Comparison of ENCODE assay signal across 11 cellular contexts in genomic region chr9:115672477-115673316, GRCh38.
DNase-seq lines count a peak whose midpoint lies in the region; ATAC-seq, FAIRE-seq and TF ChIP-seq lines count a peak whose summit lies in the region.
"Had no signal": no experiment of that assay in that cellular context is flagged by ENCODE, and none has a peak within 500 bp of the region (broad histone marks: within the 10 kb centered on the region; RNA-seq: fewer than 3 reads in every experiment).

No MANE protein-coding gene starts in this region.

- H3K4me3 Mint-ChIP-seq in endodermal cell (no peak overlapping the region), nephron progenitor cell (no peak overlapping the region)
- H3K4me3 Mint-ChIP-seq in activated T-helper 1 cell treated with anti-CD3 and anti-CD28 coated beads, Interleukin-12 subunit alpha, Interleukin-12 subunit beta, Interleukin-2, Interleukin-4 antibody, amounts not matched to agents 30 ng/mL and 10 ng/mL and 1 ng/mL, durations not matched to agents 14 hours and 24 hours and 36 hours = no peak overlapping the region
- H3K4me3 Mint-ChIP-seq: activated CD4-positive, alpha-beta T cell treated with anti-CD3 and anti-CD28 coated beads, Interleukin-2, amount 10 ng/mL, durations not matched to agents 24 days and 14 days had no signal

- intact Hi-C loops in activated T-helper 1 cell treated with anti-CD3 and anti-CD28 coated beads, Interleukin-12 subunit alpha, Interleukin-12 subunit beta, Interleukin-2, Interleukin-4 antibody, amounts not matched to agents 30 ng/mL and 10 ng/mL and 1 ng/mL, durations not matched to agents 14 hours and 24 hours and 36 hours (cut with micrococcal nuclease) = no loop called here

- ATAC-seq in HG03139 (IDR thresholded peaks at IDR 0.05; ENCODE audit: unreplicated experiment) = no peak

- H3K4me3 ChIP-seq in AG10803 (ENCODE audit: low read length) = peak overlapping the region; percentile 3; the same call in 1 of the 2 replicates
- H3K4me3 ChIP-seq in endodermal cell (ENCODE audit: low read length) = no peak overlapping the region

- H3K4me1 Mint-ChIP-seq in endodermal cell (peaks cover 9% of the 10 kb centered on the region), nephron progenitor cell (peaks cover 24% of the 10 kb centered on the region)
- no peaks in the 10 kb centered on the region for H3K4me1 Mint-ChIP-seq in activated T-helper 1 cell treated with anti-CD3 and anti-CD28 coated beads, Interleukin-12 subunit alpha, Interleukin-12 subunit beta, Interleukin-2, Interleukin-4 antibody, amounts not matched to agents 30 ng/mL and 10 ng/mL and 1 ng/mL, durations not matched to agents 14 hours and 24 hours and 36 hours (ENCODE audit: low read depth)
- H3K4me1 Mint-ChIP-seq: activated CD4-positive, alpha-beta T cell treated with anti-CD3 and anti-CD28 coated beads, Interleukin-2, amount 10 ng/mL, durations not matched to agents 24 days and 14 days had no signal

- H3K36me3 Mint-ChIP-seq in endodermal cell (ENCODE audit: low read depth) = no peaks in the 10 kb centered on the region
- H3K36me3 Mint-ChIP-seq in nephron progenitor cell (ENCODE audit: low read depth) = no peaks in the 10 kb centered on the region
- no peaks in the 10 kb centered on the region for H3K36me3 Mint-ChIP-seq in activated T-helper 1 cell treated with anti-CD3 and anti-CD28 coated beads, Interleukin-12 subunit alpha, Interleukin-12 subunit beta, Interleukin-2, Interleukin-4 antibody, amounts not matched to agents 30 ng/mL and 10 ng/mL and 1 ng/mL, durations not matched to agents 14 hours and 24 hours and 36 hours (ENCODE audit: low read depth)

- TF ChIP-seq CTCF in AG10803 (conservative IDR thresholded peaks at IDR 0.05; ENCODE audit: low read length) = no peak
- TF ChIP-seq CTCF in endodermal cell (conservative IDR thresholded peaks at IDR 0.05) = no peak
- TF ChIP-seq CTCF in nephron progenitor cell (IDR thresholded peaks at IDR 0.05) = no peak

- WGBS in endodermal cell (ENCODE audit: insufficient coverage in 1 of 2, insufficient read length in 1 of 2), 2 experiments = 66 to 86% methylated on average over 4 to 7 of the region's 7 CpGs

- no peaks in the 10 kb centered on the region for H3K36me3 ChIP-seq in endodermal cell (ENCODE audit: control insufficient read depth, insufficient read depth, low read length)

- DNase-seq in AG10803 (ENCODE audit: low read depth) (peak; percentile 99), NCI-H69 (lab: John Stamatoyannopoulos, UW) (peak; percentile 9), endodermal cell (peak; percentile 54), nephron progenitor cell (peak; percentile 3), frontal cortex (ENCODE audit: low spot score in 2 of 2) (no peak), activated gamma-delta T cell treated with Interleukin-2 at 50 U/mL for 16 hours (no peak)
- DNase-seq in activated T-helper 1 cell treated with anti-CD3 and anti-CD28 coated beads, Interleukin-12 subunit alpha, Interleukin-12 subunit beta, Interleukin-2, Interleukin-4 antibody, amounts not matched to agents 30 ng/mL and 10 ng/mL and 1 ng/mL, durations not matched to agents 14 hours and 24 hours and 36 hours (ENCODE audit: low spot score) = no peak
- DNase-seq: activated CD4-positive, alpha-beta T cell treated with anti-CD3 and anti-CD28 coated beads, Interleukin-2, amount 10 ng/mL, durations not matched to agents 24 days and 14 days; DND-41 had no signal

- peak overlapping the region; percentile 84 for H3K27ac ChIP-seq in endodermal cell (ENCODE audit: low read depth, low read length)

- H3K9me3 ChIP-seq in endodermal cell (ENCODE audit: control insufficient read depth, low read length) = no peaks in the 10 kb centered on the region

- no peak for FAIRE-seq in frontal cortex (lab: Jason Lieb, UNC)
- FAIRE-seq: H1 had no signal

- H3K27me3 Mint-ChIP-seq in endodermal cell (ENCODE audit: insufficient read depth) (no peaks in the 10 kb centered on the region), nephron progenitor cell (ENCODE audit: low read depth, poor library complexity) (no peaks in the 10 kb centered on the region)
- no peaks in the 10 kb centered on the region for H3K27me3 Mint-ChIP-seq in activated T-helper 1 cell treated with anti-CD3 and anti-CD28 coated beads, Interleukin-12 subunit alpha, Interleukin-12 subunit beta, Interleukin-2, Interleukin-4 antibody, amounts not matched to agents 30 ng/mL and 10 ng/mL and 1 ng/mL, durations not matched to agents 14 hours and 24 hours and 36 hours (ENCODE audit: insufficient read depth)
- H3K27me3 Mint-ChIP-seq: activated CD4-positive, alpha-beta T cell treated with anti-CD3 and anti-CD28 coated beads, Interleukin-2, amount 10 ng/mL, durations not matched to agents 24 days and 14 days had no signal

- peak overlapping the region; percentile 70 for H3K27ac Mint-ChIP-seq in endodermal cell
- peak overlapping the region; percentile 99 for H3K27ac Mint-ChIP-seq in nephron progenitor cell
- H3K27ac Mint-ChIP-seq in activated T-helper 1 cell treated with anti-CD3 and anti-CD28 coated beads, Interleukin-12 subunit alpha, Interleukin-12 subunit beta, Interleukin-2, Interleukin-4 antibody, amounts not matched to agents 30 ng/mL and 10 ng/mL and 1 ng/mL, durations not matched to agents 14 hours and 24 hours and 36 hours = no peak overlapping the region
- H3K27ac Mint-ChIP-seq: activated CD4-positive, alpha-beta T cell treated with anti-CD3 and anti-CD28 coated beads, Interleukin-2, amount 10 ng/mL, durations not matched to agents 24 days and 14 days had no signal

- no peaks in the 10 kb centered on the region for H3K4me1 ChIP-seq in endodermal cell (ENCODE audit: control insufficient read depth, insufficient read depth, low read length)

- no peaks in the 10 kb centered on the region for H3K9me3 Mint-ChIP-seq in endodermal cell
- H3K9me3 Mint-ChIP-seq in nephron progenitor cell = peaks cover 17% of the 10 kb centered on the region
- no peaks in the 10 kb centered on the region for H3K9me3 Mint-ChIP-seq in activated T-helper 1 cell treated with anti-CD3 and anti-CD28 coated beads, Interleukin-12 subunit alpha, Interleukin-12 subunit beta, Interleukin-2, Interleukin-4 antibody, amounts not matched to agents 30 ng/mL and 10 ng/mL and 1 ng/mL, durations not matched to agents 14 hours and 24 hours and 36 hours
- H3K9me3 Mint-ChIP-seq: activated CD4-positive, alpha-beta T cell treated with anti-CD3 and anti-CD28 coated beads, Interleukin-2, amount 10 ng/mL, durations not matched to agents 24 days and 14 days had no signal

- H3K9ac ChIP-seq in endodermal cell (ENCODE audit: extremely low read depth, low read length, poor library complexity, severe bottlenecking) = no peak overlapping the region

- no peaks in the 10 kb centered on the region for H3K27me3 ChIP-seq in endodermal cell (ENCODE audit: control insufficient read depth, insufficient read depth, low read length, poor library complexity, severe bottlenecking)

Comparison
In these comparisons a context has a peak if more than half of its experiments do, and no peak if none do; other contexts are left out.
1. DNase-seq: peak in AG10803 (single experiment), NCI-H69 (single experiment), endodermal cell (single experiment) and nephron progenitor cell (single experiment); none in frontal cortex (0 of 2), activated T-helper 1 cell treated with anti-CD3 and anti-CD28 coated beads, Interleukin-12 subunit alpha, Interleukin-12 subunit beta, Interleukin-2, Interleukin-4 antibody, amounts not matched to agents 30 ng/mL and 10 ng/mL and 1 ng/mL, durations not matched to agents 14 hours and 24 hours and 36 hours (single experiment) and activated gamma-delta T cell treated with Interleukin-2 at 50 U/mL for 16 hours (single experiment).